Comparison of ENCODE assay signal across 17 cellular contexts in the genomic region with DNA sequence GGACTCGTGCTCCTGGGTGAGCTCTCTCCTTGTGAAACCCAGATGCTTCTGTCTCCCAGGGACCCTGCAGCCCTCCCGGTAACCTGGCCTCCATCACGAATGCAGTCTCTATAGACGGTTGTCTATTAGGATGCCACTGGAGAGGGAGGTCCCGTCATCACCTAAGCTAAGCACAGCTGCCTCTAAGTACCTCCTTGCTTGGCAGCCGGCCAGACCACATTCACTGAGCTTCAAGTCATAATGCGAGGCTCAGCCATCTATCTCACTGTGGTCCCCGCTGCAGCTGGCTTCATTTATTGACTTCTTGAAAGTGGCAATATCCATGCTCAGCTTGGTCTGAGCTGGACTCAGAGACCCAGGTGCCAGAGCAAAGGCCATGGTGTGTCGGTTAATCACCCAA.
A peak's percentile ranks its signal among the peaks of the same experiment; 100 is the strongest.
DNase-seq lines count a peak whose midpoint lies in the region; ATAC-seq and TF ChIP-seq lines count a peak whose summit lies in the region.
"Had no signal": no experiment of that assay in that cellular context is flagged by ENCODE, and none has a peak within 500 bp of the region (broad histone marks: within the 10 kb centered on the region; RNA-seq: fewer than 3 reads in every experiment).

No MANE protein-coding gene starts in this region.

- POLR2A ChIA-PET in WTC11 (lab: Charles Lee): no interaction called here

- H3K27me3 Mint-ChIP-seq in progenitor cell of endocrine pancreas (no peaks in the 10 kb centered on the region), WTC11 (ENCODE audit: low read depth) (no peaks in the 10 kb centered on the region; the same call in 1 of the 2 replicates)

- TF ChIP-seq CTCF in DND-41 (IDR thresholded peaks at IDR 0.05; ENCODE audit: borderline replicate concordance, extremely low read depth, low read length, poor library complexity, severe bottlenecking) (no peak), fibroblast of lung (conservative IDR thresholded peaks at IDR 0.05 in 1 of 2, IDR thresholded peaks at IDR 0.05 in 1 of 2; ENCODE audit: low read depth in 1 of 2, low read length in 2 of 2) (no peak), progenitor cell of endocrine pancreas (IDR thresholded peaks at IDR 0.05; ENCODE audit: unreplicated experiment) (no peak), Peyer's patch (IDR thresholded peaks at IDR 0.05) (no peak), WTC11 (IDR thresholded peaks at IDR 0.05) (no peak)

- H3K27ac ChIP-seq in DND-41 (ENCODE audit: low read length): no peak overlapping the region
- H3K27ac ChIP-seq in fibroblast of lung (ENCODE audit: insufficient read depth, low read length): no peak overlapping the region
- no peak overlapping the region for H3K27ac ChIP-seq in Peyer's patch
- H3K27ac ChIP-seq: esophagus muscularis mucosa, prostate gland, RWPE1 had no signal

- H3K4me1 Mint-ChIP-seq in progenitor cell of endocrine pancreas (ENCODE audit: low read depth) (no peaks in the 10 kb centered on the region), WTC11 (no peaks in the 10 kb centered on the region)
- H3K4me1 Mint-ChIP-seq: activated naive CD8-positive, alpha-beta T cell treated with anti-CD3 and anti-CD28 coated beads, Interleukin-2, amount 10 ng/mL, durations not matched to agents 7 days and 5 days had no signal

- H4K20me1 ChIP-seq in DND-41 (ENCODE audit: insufficient read depth, low read length) (no peaks in the 10 kb centered on the region), fibroblast of lung (ENCODE audit: control insufficient read depth, extremely low read depth, insufficient read depth, low read length) (no peaks in the 10 kb centered on the region)

- H3K9me3 Mint-ChIP-seq in progenitor cell of endocrine pancreas (ENCODE audit: low read depth) (peaks cover 14% of the 10 kb centered on the region), WTC11 (peaks cover 42% of the 10 kb centered on the region)

- H3K36me3 Mint-ChIP-seq in progenitor cell of endocrine pancreas (ENCODE audit: insufficient read depth) (no peaks in the 10 kb centered on the region), WTC11 (peaks cover 17% of the 10 kb centered on the region)

- H3K27ac Mint-ChIP-seq in progenitor cell of endocrine pancreas: no peak overlapping the region
- H3K27ac Mint-ChIP-seq in WTC11: no peak overlapping the region
- H3K27ac Mint-ChIP-seq: activated naive CD8-positive, alpha-beta T cell treated with anti-CD3 and anti-CD28 coated beads, Interleukin-2, amount 10 ng/mL, durations not matched to agents 7 days and 5 days; natural killer cell treated with Interleukin-12 subunit alpha and Interleukin-12 subunit beta and Interleukin-15 and Interleukin-18, amount 100 ng/mL, for 72 hours had no signal

- H3K79me2 ChIP-seq in DND-41 (ENCODE audit: insufficient read depth, low read length) (no peaks in the 10 kb centered on the region), fibroblast of lung (ENCODE audit: control insufficient read depth, insufficient read depth, low read length) (no peaks in the 10 kb centered on the region)

- H3K36me3 ChIP-seq in DND-41 (ENCODE audit: insufficient read depth, low read length): no peaks in the 10 kb centered on the region
- H3K36me3 ChIP-seq in fibroblast of lung (ENCODE audit: control insufficient read depth, insufficient read depth, low read length): no peaks in the 10 kb centered on the region
- no peaks in the 10 kb centered on the region for H3K36me3 ChIP-seq in Peyer's patch
- H3K36me3 ChIP-seq: BE2C, esophagus muscularis mucosa, prostate gland had no signal

- H3K4me3 ChIP-seq in DND-41 (ENCODE audit: low read depth in 1 of 2, low read length in 2 of 2) (no peak overlapping the region), fibroblast of lung (replicated peaks in 1 of 4; ENCODE audit: control extremely low read depth in 1 of 4, insufficient read depth in 1 of 4, low read depth in 3 of 4, low read length in 4 of 4) (no peak overlapping the region), Peyer's patch (no peak overlapping the region)
- H3K4me3 ChIP-seq: esophagus muscularis mucosa, prostate gland had no signal

- TF ChIP-seq POLR2A in Peyer's patch (IDR thresholded peaks at IDR 0.05): no peak

- H3K4me2 ChIP-seq in DND-41 (ENCODE audit: insufficient read depth, low read length) (no peak overlapping the region), fibroblast of lung (ENCODE audit: extremely low read depth, insufficient read depth, low read length) (no peak overlapping the region)

- no peaks in the 10 kb centered on the region for H3K4me1 ChIP-seq in DND-41 (ENCODE audit: insufficient read depth, low read length)
- no peaks in the 10 kb centered on the region for H3K4me1 ChIP-seq in fibroblast of lung (ENCODE audit: control insufficient read depth, extremely low read depth, insufficient read depth, low read length)
- H3K4me1 ChIP-seq in Peyer's patch: no peaks in the 10 kb centered on the region
- H3K4me1 ChIP-seq: BE2C, esophagus muscularis mucosa, prostate gland had no signal

- no peak overlapping the region for H3K9ac ChIP-seq in DND-41 (ENCODE audit: low read depth, low read length)
- H3K9ac ChIP-seq in fibroblast of lung (ENCODE audit: insufficient read depth, low read length): no peak overlapping the region

- H3K4me3 Mint-ChIP-seq in progenitor cell of endocrine pancreas (ENCODE audit: low read depth): no peak overlapping the region
- no peak overlapping the region for H3K4me3 Mint-ChIP-seq in WTC11
- H3K4me3 Mint-ChIP-seq: activated naive CD8-positive, alpha-beta T cell treated with anti-CD3 and anti-CD28 coated beads, Interleukin-2, amount 10 ng/mL, durations not matched to agents 7 days and 5 days; natural killer cell treated with Interleukin-12 subunit alpha and Interleukin-12 subunit beta and Interleukin-15 and Interleukin-18, amount 100 ng/mL, for 72 hours had no signal

- DNase-seq in DND-41 (peak; percentile 56), NCI-H1105 (lab: John Stamatoyannopoulos, UW) (peak; percentile 74), NCI-H748 (lab: John Stamatoyannopoulos, UW; ENCODE audit: unreplicated experiment) (peak; percentile 96), fibroblast of lung (ENCODE audit: low read depth in 2 of 2) (peak; percentile 7 to 86), progenitor cell of endocrine pancreas (ENCODE audit: low spot score, unreplicated experiment) (no peak), Peyer's patch (no peak), WTC11 (ENCODE audit: low spot score) (no peak)
- DNase-seq: activated naive CD8-positive, alpha-beta T cell treated with anti-CD3 and anti-CD28 coated beads, Interleukin-2, amount 10 ng/mL, durations not matched to agents 7 days and 5 days; BE2C; GOT3; mesendoderm; NCI-H526 had no signal

- H2AFZ ChIP-seq in DND-41 (ENCODE audit: low read depth, low read length) (no peak overlapping the region), fibroblast of lung (ENCODE audit: low read length) (no peak overlapping the region)

- ATAC-seq in DND-41 (ENCODE audit: insufficient read depth, low read depth) (peak; percentile 73), WTC11 (no peak)
- ATAC-seq: HepG2; natural killer cell treated with Interleukin-12 subunit alpha and Interleukin-12 subunit beta and Interleukin-15 and Interleukin-18, amount 100 ng/mL, for 72 hours had no signal

- H3K9me3 ChIP-seq in DND-41 (ENCODE audit: insufficient read depth, low read length, severe bottlenecking) (peaks cover 2% of the 10 kb centered on the region), fibroblast of lung (ENCODE audit: control insufficient read depth, insufficient read depth, low read depth, low read length) (no peaks in the 10 kb centered on the region), Peyer's patch (no peaks in the 10 kb centered on the region)
- H3K9me3 ChIP-seq: BE2C, prostate gland had no signal

- CTCF ChIA-PET in WTC11 (lab: Charles Lee): no interaction called here

- H3K27me3 ChIP-seq in DND-41 (ENCODE audit: insufficient read depth, low read length, poor library complexity) (no peaks in the 10 kb centered on the region), fibroblast of lung (ENCODE audit: control insufficient read depth, insufficient read depth, low read length) (no peaks in the 10 kb centered on the region), Peyer's patch (no peaks in the 10 kb centered on the region)
- H3K27me3 ChIP-seq: BE2C had no signal

TF ChIP-seq in WTC11, 78 proteins besides CTCF, POLR2A, EP300 and RAD21 (continues in another document):
- no peak for TF ChIP-seq NFE2L1 (CRISPR knock-in tag; IDR thresholded peaks at IDR 0.05)
- no peak for TF ChIP-seq NR3C1 (CRISPR knock-in tag; conservative IDR thresholded peaks at IDR 0.05; ENCODE audit: low read depth)
- TF ChIP-seq, protein P1, sequence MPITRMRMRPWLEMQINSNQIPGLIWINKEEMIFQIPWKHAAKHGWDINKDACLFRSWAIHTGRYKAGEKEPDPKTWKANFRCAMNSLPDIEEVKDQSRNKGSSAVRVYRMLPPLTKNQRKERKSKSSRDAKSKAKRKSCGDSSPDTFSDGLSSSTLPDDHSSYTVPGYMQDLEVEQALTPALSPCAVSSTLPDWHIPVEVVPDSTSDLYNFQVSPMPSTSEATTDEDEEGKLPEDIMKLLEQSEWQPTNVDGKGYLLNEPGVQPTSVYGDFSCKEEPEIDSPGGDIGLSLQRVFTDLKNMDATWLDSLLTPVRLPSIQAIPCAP (CRISPR knock-in tag; IDR thresholded peaks at IDR 0.05): no peak
- TF ChIP-seq, protein P2, sequence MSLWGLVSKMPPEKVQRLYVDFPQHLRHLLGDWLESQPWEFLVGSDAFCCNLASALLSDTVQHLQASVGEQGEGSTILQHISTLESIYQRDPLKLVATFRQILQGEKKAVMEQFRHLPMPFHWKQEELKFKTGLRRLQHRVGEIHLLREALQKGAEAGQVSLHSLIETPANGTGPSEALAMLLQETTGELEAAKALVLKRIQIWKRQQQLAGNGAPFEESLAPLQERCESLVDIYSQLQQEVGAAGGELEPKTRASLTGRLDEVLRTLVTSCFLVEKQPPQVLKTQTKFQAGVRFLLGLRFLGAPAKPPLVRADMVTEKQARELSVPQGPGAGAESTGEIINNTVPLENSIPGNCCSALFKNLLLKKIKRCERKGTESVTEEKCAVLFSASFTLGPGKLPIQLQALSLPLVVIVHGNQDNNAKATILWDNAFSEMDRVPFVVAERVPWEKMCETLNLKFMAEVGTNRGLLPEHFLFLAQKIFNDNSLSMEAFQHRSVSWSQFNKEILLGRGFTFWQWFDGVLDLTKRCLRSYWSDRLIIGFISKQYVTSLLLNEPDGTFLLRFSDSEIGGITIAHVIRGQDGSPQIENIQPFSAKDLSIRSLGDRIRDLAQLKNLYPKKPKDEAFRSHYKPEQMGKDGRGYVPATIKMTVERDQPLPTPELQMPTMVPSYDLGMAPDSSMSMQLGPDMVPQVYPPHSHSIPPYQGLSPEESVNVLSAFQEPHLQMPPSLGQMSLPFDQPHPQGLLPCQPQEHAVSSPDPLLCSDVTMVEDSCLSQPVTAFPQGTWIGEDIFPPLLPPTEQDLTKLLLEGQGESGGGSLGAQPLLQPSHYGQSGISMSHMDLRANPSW (CRISPR knock-in tag; conservative IDR thresholded peaks at IDR 0.05; ENCODE audit: low read depth): no peak
- no peak for TF ChIP-seq ETV6 (CRISPR knock-in tag; IDR thresholded peaks at IDR 0.05)
- no peak for TF ChIP-seq ZNF416 (CRISPR knock-in tag; IDR thresholded peaks at IDR 0.05)
- no peak for TF ChIP-seq JAZF1 (CRISPR knock-in tag; IDR thresholded peaks at IDR 0.05)
- TF ChIP-seq PRRX2 (CRISPR knock-in tag; IDR thresholded peaks at IDR 0.05): no peak
- TF ChIP-seq FOXK1 (CRISPR knock-in tag; IDR thresholded peaks at IDR 0.05): no peak
- no peak for TF ChIP-seq MXD4 (CRISPR knock-in tag; IDR thresholded peaks at IDR 0.05; ENCODE audit: borderline replicate concordance)

Comparison
In these comparisons a context has a peak if more than half of its experiments do, and no peak if none do; other contexts are left out.
1. DNase-seq: peak in DND-41 (single experiment), NCI-H1105 (single experiment), NCI-H748 (single experiment) and fibroblast of lung (2 of 2); none in progenitor cell of endocrine pancreas (single experiment), Peyer's patch (0 of 3) and WTC11 (single experiment).